Comparison of ENCODE assay signal across 12 cellular contexts in genomic region chr2:199460808-199461454, GRCh38. TPM values are rescaled to one million over a fixed set of nuclear protein-coding genes. Genes with fewer than 3 reads are reported as not detected.
DNase-seq lines count a peak whose midpoint lies in the region; ATAC-seq and TF ChIP-seq lines count a peak whose summit lies in the region.
"Had no signal": no experiment of that assay in that cellular context is flagged by ENCODE, and none has a peak within 500 bp of the region (broad histone marks: within the 10 kb centered on the region; RNA-seq: fewer than 3 reads in every experiment).

No MANE protein-coding gene starts in this region.

- no peak for TF ChIP-seq CTCF in Panc1 (IDR thresholded peaks at IDR 0.05)
- no peak for TF ChIP-seq CTCF in epithelial cell of proximal tubule (conservative IDR thresholded peaks at IDR 0.05; ENCODE audit: low read depth, low read length)
- TF ChIP-seq CTCF in psoas muscle (IDR thresholded peaks at IDR 0.05), result no peak
- TF ChIP-seq CTCF in natural killer cell (IDR thresholded peaks at IDR 0.05), result no peak

- intact Hi-C loops in Panc1 (cut with micrococcal nuclease; ENCODE audit: unreplicated experiment), result no loop called here
- intact Hi-C loops in psoas muscle (cut with DNase I), result no loop called here
- intact Hi-C loops in natural killer cell (cut with micrococcal nuclease), result loop anchor here (10.0 kb wide), 1 partner anchor 1136 kb away; no protein-coding TSS in a partner anchor

- no peak for ATAC-seq in Panc1
- ATAC-seq in psoas muscle, result no peak
- no peak for ATAC-seq in natural killer cell
- ATAC-seq in HG02571 (IDR thresholded peaks at IDR 0.05; ENCODE audit: unreplicated experiment), result no peak

- no TSS peak for BruUV-seq in Panc1 (replicated peaks; lab: Mats Ljungman, UMichigan)

- H3K36me3 Mint-ChIP-seq in natural killer cell, result no peaks in the 10 kb centered on the region

- in situ Hi-C loops in Panc1 (cut with HindIII; ENCODE audit: low pct_unique_long_range_greater_than_20kb, low sequenced_read_pairs), result no loop called here

- H3K36me3 ChIP-seq in Panc1 (ENCODE audit: control insufficient read depth, insufficient read depth, low read length), result no peaks in the 10 kb centered on the region; the same call in 1 of the 2 replicates
- no peaks in the 10 kb centered on the region for H3K36me3 ChIP-seq in psoas muscle (ENCODE audit: insufficient read depth in 1 of 2, low read depth in 1 of 2)

- WGBS in psoas muscle, 3 donors, result 33 to 38% (median 38%) methylated on average over 9 of the region's 9 CpGs

- DNase-seq in NCI-H2107 treated with DMSO at 0.1 percent for 48 hours (lab: John Stamatoyannopoulos, UW; ENCODE audit: unreplicated experiment) (peak; percentile 51), NCI-H2107 (lab: John Stamatoyannopoulos, UW) (no peak), Panc1 (ENCODE audit: low read depth, low spot score) (no peak), epithelial cell of proximal tubule (ENCODE audit: low read depth) (no peak), psoas muscle (no peak), natural killer cell (no peak)
- no peak for DNase-seq in activated T-cell treated with anti-CD3 and anti-CD28 coated beads, Interleukin-2, amount 50 U/mL, for 1 hour
- DNase-seq: caudate nucleus; kidney glomerular epithelial cell; NCI-H1694; stimulated activated CD4-positive, alpha-beta T cell treated with anti-CD3 and anti-CD28 coated beads, Interleukin-4, amount 100 ng/mL, for 4 hours had no signal

- CTCF ChIA-PET in Panc1 (lab: Charles Lee), result no interaction called here

- H3K4me3 ChIP-seq in Panc1 (ENCODE audit: low read depth in 2 of 2, low read length in 2 of 2) (peak overlapping the region; percentile 68 to 94), epithelial cell of proximal tubule (ENCODE audit: low read depth, low read length) (peak overlapping the region; percentile 82), psoas muscle (peak overlapping the region; percentile 91)

- H3K9me3 ChIP-seq in Panc1 (ENCODE audit: control insufficient read depth, insufficient read depth, low read depth, low read length) (no peaks in the 10 kb centered on the region), psoas muscle (no peaks in the 10 kb centered on the region)

- no peaks in the 10 kb centered on the region for H3K27me3 ChIP-seq in Panc1 (ENCODE audit: control insufficient read depth, insufficient read depth, low read length)
- peaks cover 0 to 81% (median 40%) of the 10 kb centered on the region in 3 donors for H3K27me3 ChIP-seq in psoas muscle (ENCODE audit: insufficient read depth in 3 of 3, low read length in 2 of 3)

- peaks cover 13 to 25% of the 10 kb centered on the region in 2 donors for H3K4me1 Mint-ChIP-seq in natural killer cell

- POLR2A ChIA-PET in Panc1 (lab: Charles Lee), result no interaction called here

- H3K4me3 Mint-ChIP-seq in natural killer cell, result no peak overlapping the region

- H3K27me3 Mint-ChIP-seq in natural killer cell (ENCODE audit: low read depth in 2 of 2), result peaks cover 38 to 46% of the 10 kb centered on the region in 2 donors

- H3K9me3 Mint-ChIP-seq in natural killer cell, result no peaks in the 10 kb centered on the region

- H3K27ac ChIP-seq in Panc1 (ENCODE audit: low read length), result peak overlapping the region; percentile 99
- no peak overlapping the region for H3K27ac ChIP-seq in psoas muscle

- H3K4me1 ChIP-seq in Panc1 (ENCODE audit: control insufficient read depth, insufficient read depth, low read length), result peaks cover 12% of the 10 kb centered on the region
- peaks cover 32% of the 10 kb centered on the region for H3K4me1 ChIP-seq in psoas muscle

- no peak overlapping the region for H3K27ac Mint-ChIP-seq in natural killer cell

RNA-seq across cellular contexts. Expression of gene SATB2, which starts 3.2 kb away (rescaled TPM):
- total RNA-seq in Panc1 (2021; ENCODE audit: unreplicated experiment), result 43.2 TPM
- 17.9 TPM for polyA plus RNA-seq in Panc1 (2012; ENCODE audit: insufficient read length)
- 1.8 and 2.7 TPM in 2 replicates for total RNA-seq in epithelial cell of proximal tubule
- 1 to 10 TPM in 3 of 4 donors, under 1 TPM in 1; 0.99 to 2.4 (median 1.9) TPM for total RNA-seq in psoas muscle
- 1 to 10 TPM in 1 of 3 donors, under 1 TPM in 2; 0.46 to 1.6 (median 0.55) TPM for polyA plus RNA-seq in psoas muscle
- total RNA-seq in natural killer cell, result 1 to 10 TPM in 1 of 3 donors, under 1 TPM in 2; 0.73 to 2.8 (median 0.79) TPM

Comparison
In these comparisons a context has a peak if more than half of its experiments do, and no peak if none do; other contexts are left out.
1. RNA of gene SATB2, which starts 3.2 kb away (total RNA-seq): 43.2 TPM in Panc1 (single experiment); 1.8 to 2.7 TPM in epithelial cell of proximal tubule, 0.99 to 2.4 TPM in psoas muscle and 0.73 to 2.8 TPM in natural killer cell; every median in the first group is over 10 times any median in the second.
2. Peak in every context shown above with its lines, with median percentiles within 50 percentile points of each other: H3K4me3 ChIP-seq.